Comparison of ENCODE assay signal across 19 cellular contexts in genomic region chr15:22227961-22228762, GRCh38.
"Had no signal": no experiment of that assay in that cellular context is flagged by ENCODE, and none has a peak within 500 bp of the region (broad histone marks: within the 10 kb centered on the region; RNA-seq: fewer than 3 reads in every experiment).

No MANE protein-coding gene starts in this region.

- H3K27me3 ChIP-seq: left lung, right atrium auricular region, suprapubic skin had no signal

- H3K36me3 ChIP-seq: left lung, right atrium auricular region, suprapubic skin had no signal

- H3K4me1 Mint-ChIP-seq: memory B cell had no signal

- H3K4me3 Mint-ChIP-seq: activated CD4-positive, alpha-beta memory T cell treated with anti-CD3 and anti-CD28 coated beads for 36 hours; activated T-helper 1 cell treated with anti-CD3 and anti-CD28 coated beads, Interleukin-12 subunit alpha, Interleukin-12 subunit beta, Interleukin-2, Interleukin-4 antibody, amounts not matched to agents 30 ng/mL and 10 ng/mL and 1 ng/mL, durations not matched to agents 14 hours and 24 hours and 36 hours; memory B cell; naive thymus-derived CD8-positive, alpha-beta T cell; stimulated activated naive CD8-positive, alpha-beta T cell treated with anti-CD3 and anti-CD28 coated beads, Interleukin-15, Interleukin-2, amounts not matched to agents 100 ng/mL and 50 ng/mL, for 24 hours; type B pancreatic cell had no signal

- H3K36me3 Mint-ChIP-seq: activated CD4-positive, alpha-beta memory T cell treated with anti-CD3 and anti-CD28 coated beads for 36 hours; memory B cell; naive thymus-derived CD8-positive, alpha-beta T cell had no signal

- DNase-seq: activated CD4-positive, alpha-beta memory T cell treated with anti-CD3 and anti-CD28 coated beads for 36 hours; activated CD4-positive, CD25-positive, alpha-beta regulatory T cell; activated naive CD4-positive, alpha-beta T cell treated with Interleukin-2 at 50 U/mL for 16 hours; dermis blood vessel endothelial cell; left lung; naive thymus-derived CD8-positive, alpha-beta T cell; stimulated activated CD4-positive, alpha-beta T cell treated with anti-CD3 and anti-CD28 coated beads, Interleukin-4, amount 100 ng/mL, for 24 hours had no signal

- H3K9me3 Mint-ChIP-seq: activated CD4-positive, alpha-beta memory T cell treated with anti-CD3 and anti-CD28 coated beads for 36 hours; activated T-helper 1 cell treated with anti-CD3 and anti-CD28 coated beads, Interleukin-12 subunit alpha, Interleukin-12 subunit beta, Interleukin-2, Interleukin-4 antibody, amounts not matched to agents 30 ng/mL and 10 ng/mL and 1 ng/mL, durations not matched to agents 14 hours and 24 hours and 36 hours; stimulated activated naive CD8-positive, alpha-beta T cell treated with anti-CD3 and anti-CD28 coated beads, Interleukin-15, Interleukin-2, amounts not matched to agents 100 ng/mL and 50 ng/mL, for 24 hours had no signal

- H3K4me3 ChIP-seq: left lung, right atrium auricular region, SK-N-MC, skin epidermis, suprapubic skin had no signal

- ATAC-seq: esophagus mucosa; left lung; naive thymus-derived CD8-positive, alpha-beta T cell had no signal

- H3K27ac ChIP-seq: left lung, right atrium auricular region, SK-N-MC, skin epidermis, suprapubic skin had no signal

- H3K27ac Mint-ChIP-seq: activated CD4-positive, alpha-beta memory T cell treated with anti-CD3 and anti-CD28 coated beads for 36 hours; activated T-helper 1 cell treated with anti-CD3 and anti-CD28 coated beads, Interleukin-12 subunit alpha, Interleukin-12 subunit beta, Interleukin-2, Interleukin-4 antibody, amounts not matched to agents 30 ng/mL and 10 ng/mL and 1 ng/mL, durations not matched to agents 14 hours and 24 hours and 36 hours; memory B cell; progenitor cell of endocrine pancreas; stimulated activated naive CD8-positive, alpha-beta T cell treated with anti-CD3 and anti-CD28 coated beads, Interleukin-15, Interleukin-2, amounts not matched to agents 100 ng/mL and 50 ng/mL, for 24 hours; type B pancreatic cell had no signal

- FAIRE-seq: astrocyte, islet of Langerhans had no signal

- H3K4me1 ChIP-seq: left lung, suprapubic skin had no signal

- H3K27me3 Mint-ChIP-seq: activated CD4-positive, alpha-beta memory T cell treated with anti-CD3 and anti-CD28 coated beads for 36 hours; progenitor cell of endocrine pancreas; type B pancreatic cell had no signal

- H3K9me3 ChIP-seq: left lung, right atrium auricular region, suprapubic skin had no signal
